29 cellular contexts compared by ENCODE assay signal in the genomic region with DNA sequence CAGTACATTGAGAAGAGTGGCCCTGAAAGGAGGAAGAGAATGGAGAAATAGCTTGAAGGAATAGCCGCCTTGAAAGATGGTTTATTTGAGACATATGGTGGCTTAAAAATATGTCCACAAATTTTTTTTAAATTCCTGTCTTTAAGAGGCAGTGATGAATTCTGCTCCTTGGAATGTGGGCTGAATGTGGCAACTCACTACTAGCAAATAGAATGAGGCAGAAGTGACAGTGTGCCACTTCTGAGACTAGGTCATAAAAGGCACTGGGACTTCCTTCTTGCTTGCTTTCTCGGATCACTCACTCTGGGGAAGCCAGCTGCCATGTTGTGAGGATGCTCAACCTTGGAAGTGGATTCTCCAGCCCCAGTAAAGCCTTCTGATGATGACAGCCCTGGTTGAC.
"Had no signal": no experiment of that assay in that cellular context is flagged by ENCODE, and none has a peak within 500 bp of the region (broad histone marks: within the 10 kb centered on the region; RNA-seq: fewer than 3 reads in every experiment).

No MANE protein-coding gene starts in this region.

- H3K4me1 Mint-ChIP-seq: activated CD4-positive, alpha-beta T cell treated with anti-CD3 and anti-CD28 coated beads, Interleukin-2, amount 10 ng/mL, durations not matched to agents 24 days and 14 days; central memory CD8-positive, alpha-beta T cell had no signal

- H3K27ac ChIP-seq: brain microvascular endothelial cell, colonic mucosa, KMS-11, SJCRH30, SK-N-MC had no signal

- H3K9ac ChIP-seq: KMS-11 had no signal

- H3K27ac Mint-ChIP-seq: activated CD4-positive, alpha-beta memory T cell treated with anti-CD3 and anti-CD28 coated beads for 36 hours; activated CD4-positive, alpha-beta T cell treated with anti-CD3 and anti-CD28 coated beads, Interleukin-2, amount 10 ng/mL, durations not matched to agents 24 days and 14 days; activated naive CD4-positive, alpha-beta T cell treated with anti-CD3 and anti-CD28 coated beads for 36 hours; activated naive CD8-positive, alpha-beta T cell; activated T-cell treated with anti-CD3 and anti-CD28 coated beads, Interleukin-2, amount 50 U/mL, for 24 hours; activated T-helper 1 cell treated with anti-CD3 and anti-CD28 coated beads, Interleukin-12 subunit alpha, Interleukin-12 subunit beta, Interleukin-2, Interleukin-4 antibody, amounts not matched to agents 30 ng/mL and 10 ng/mL and 1 ng/mL, durations not matched to agents 14 hours and 24 hours and 36 hours; T-helper 1 cell treated with Interleukin-12 subunit alpha and Interleukin-12 subunit beta and Interleukin-4 antibody, amounts not matched to agents 30 μg/mL and 1 μg/mL, for 36 hours; T-helper 2 cell treated with Interferon-gamma antibody and Interleukin-4, amounts not matched to agents 5 μg/mL and 100 μg/mL, for 36 hours had no signal

- H3K4me3 Mint-ChIP-seq: activated CD4-positive, alpha-beta memory T cell treated with anti-CD3 and anti-CD28 coated beads for 36 hours; activated CD4-positive, alpha-beta T cell treated with anti-CD3 and anti-CD28 coated beads, Interleukin-2, amount 10 ng/mL, durations not matched to agents 24 days and 14 days; activated naive CD4-positive, alpha-beta T cell treated with anti-CD3 and anti-CD28 coated beads for 36 hours; activated naive CD8-positive, alpha-beta T cell; activated T-cell treated with anti-CD3 and anti-CD28 coated beads, Interleukin-2, amount 50 U/mL, for 24 hours; activated T-helper 1 cell treated with anti-CD3 and anti-CD28 coated beads, Interleukin-12 subunit alpha, Interleukin-12 subunit beta, Interleukin-2, Interleukin-4 antibody, amounts not matched to agents 30 ng/mL and 10 ng/mL and 1 ng/mL, durations not matched to agents 14 hours and 24 hours and 36 hours; central memory CD8-positive, alpha-beta T cell; T-helper 1 cell treated with Interleukin-12 subunit alpha and Interleukin-12 subunit beta and Interleukin-4 antibody, amounts not matched to agents 30 μg/mL and 1 μg/mL, for 36 hours; T-helper 2 cell treated with Interferon-gamma antibody and Interleukin-4, amounts not matched to agents 5 μg/mL and 100 μg/mL, for 36 hours had no signal

- H3K27me3 ChIP-seq: brain microvascular endothelial cell, colonic mucosa, SJCRH30 had no signal

- H3K36me3 Mint-ChIP-seq: activated CD4-positive, alpha-beta memory T cell treated with anti-CD3 and anti-CD28 coated beads for 36 hours; activated naive CD8-positive, alpha-beta T cell had no signal

- H3K4me2 ChIP-seq: KMS-11 had no signal

- H3K9me3 Mint-ChIP-seq: activated CD4-positive, alpha-beta memory T cell treated with anti-CD3 and anti-CD28 coated beads for 36 hours; activated CD4-positive, alpha-beta T cell treated with anti-CD3 and anti-CD28 coated beads, Interleukin-2, amount 10 ng/mL, durations not matched to agents 24 days and 14 days; activated naive CD4-positive, alpha-beta T cell treated with anti-CD3 and anti-CD28 coated beads for 36 hours; activated T-cell treated with anti-CD3 and anti-CD28 coated beads, Interleukin-2, amount 50 U/mL, for 24 hours; central memory CD8-positive, alpha-beta T cell; T-helper 1 cell treated with Interleukin-12 subunit alpha and Interleukin-12 subunit beta and Interleukin-4 antibody, amounts not matched to agents 30 μg/mL and 1 μg/mL, for 36 hours; T-helper 2 cell treated with Interferon-gamma antibody and Interleukin-4, amounts not matched to agents 5 μg/mL and 100 μg/mL, for 36 hours had no signal

- H3K9me3 ChIP-seq: colonic mucosa, SJCRH30 had no signal

- H3K4me1 ChIP-seq: colonic mucosa, SJCRH30 had no signal

- DNase-seq: activated CD4-positive, alpha-beta memory T cell treated with anti-CD3 and anti-CD28 coated beads for 36 hours; activated CD4-positive, alpha-beta T cell treated with anti-CD3 and anti-CD28 coated beads, Interleukin-2, amount 10 ng/mL, durations not matched to agents 24 days and 14 days; activated gamma-delta T cell treated with Interleukin-2 at 50 U/mL for 16 hours; activated naive CD4-positive, alpha-beta T cell treated with anti-CD3 and anti-CD28 coated beads for 36 hours; activated T-cell treated with anti-CD3 and anti-CD28 coated beads, Interleukin-2, amount 50 U/mL, for 24 hours; amniotic stem cell; aorta; brain microvascular endothelial cell; colonic mucosa; MM.1S; NCI-H1105; NCI-H1417 treated with DMSO at 0.1 percent for 48 hours; NCI-H187 treated with DMSO at 0.1 percent for 48 hours; NCI-H2081; NCI-H2171 treated with DMSO at 0.1 percent for 48 hours; NCI-H2227 treated with DMSO at 0.1 percent for 48 hours; NCI-H446; NCI-H524; NCI-H69; SHP77; SJCRH30 had no signal

- H3K27me3 Mint-ChIP-seq: activated T-cell treated with anti-CD3 and anti-CD28 coated beads, Interleukin-2, amount 50 U/mL, for 24 hours had no signal

- H3K36me3 ChIP-seq: brain microvascular endothelial cell, colonic mucosa, SJCRH30 had no signal

- ATAC-seq: Panc1 had no signal

- H3K4me3 ChIP-seq: colonic mucosa, SJCRH30, SK-N-MC had no signal
